1 cellular context compared by ENCODE assay signal in the genomic region with DNA sequence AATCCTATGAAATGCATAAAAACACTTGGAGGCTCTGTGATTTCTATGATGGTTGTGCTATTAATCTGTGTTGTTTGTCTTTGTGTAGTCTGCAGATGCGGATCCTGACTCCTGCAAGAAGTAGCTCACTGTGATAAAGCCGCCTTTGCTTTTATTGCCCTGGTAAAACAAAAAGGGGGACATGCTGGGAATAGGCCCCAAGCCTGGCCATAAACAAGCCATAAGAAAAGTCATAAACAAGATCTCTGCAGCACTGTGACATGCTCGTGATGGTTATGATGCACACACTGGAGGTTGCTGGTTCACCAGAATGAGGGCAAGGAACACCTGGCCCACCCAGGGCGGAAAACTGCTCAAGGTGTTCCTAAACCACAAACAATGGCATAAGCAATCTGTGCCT.
TF ChIP-seq lines count a peak whose summit lies in the region.

No MANE protein-coding gene starts in this region.

TF ChIP-seq in HepG2, 621 proteins besides CTCF, POLR2A, EP300 and RAD21:
- TF ChIP-seq, protein P1, sequence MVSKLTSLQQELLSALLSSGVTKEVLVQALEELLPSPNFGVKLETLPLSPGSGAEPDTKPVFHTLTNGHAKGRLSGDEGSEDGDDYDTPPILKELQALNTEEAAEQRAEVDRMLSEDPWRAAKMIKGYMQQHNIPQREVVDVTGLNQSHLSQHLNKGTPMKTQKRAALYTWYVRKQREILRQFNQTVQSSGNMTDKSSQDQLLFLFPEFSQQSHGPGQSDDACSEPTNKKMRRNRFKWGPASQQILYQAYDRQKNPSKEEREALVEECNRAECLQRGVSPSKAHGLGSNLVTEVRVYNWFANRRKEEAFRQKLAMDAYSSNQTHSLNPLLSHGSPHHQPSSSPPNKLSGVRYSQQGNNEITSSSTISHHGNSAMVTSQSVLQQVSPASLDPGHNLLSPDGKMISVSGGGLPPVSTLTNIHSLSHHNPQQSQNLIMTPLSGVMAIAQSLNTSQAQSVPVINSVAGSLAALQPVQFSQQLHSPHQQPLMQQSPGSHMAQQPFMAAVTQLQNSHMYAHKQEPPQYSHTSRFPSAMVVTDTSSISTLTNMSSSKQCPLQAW (CRISPR knock-in tag; IDR thresholded peaks at IDR 0.05) = no peak
- peak; percentile 100 for TF ChIP-seq ZNF816 (CRISPR knock-in tag; IDR thresholded peaks at IDR 0.05; ENCODE audit: borderline replicate concordance)
